In the genomic region with DNA sequence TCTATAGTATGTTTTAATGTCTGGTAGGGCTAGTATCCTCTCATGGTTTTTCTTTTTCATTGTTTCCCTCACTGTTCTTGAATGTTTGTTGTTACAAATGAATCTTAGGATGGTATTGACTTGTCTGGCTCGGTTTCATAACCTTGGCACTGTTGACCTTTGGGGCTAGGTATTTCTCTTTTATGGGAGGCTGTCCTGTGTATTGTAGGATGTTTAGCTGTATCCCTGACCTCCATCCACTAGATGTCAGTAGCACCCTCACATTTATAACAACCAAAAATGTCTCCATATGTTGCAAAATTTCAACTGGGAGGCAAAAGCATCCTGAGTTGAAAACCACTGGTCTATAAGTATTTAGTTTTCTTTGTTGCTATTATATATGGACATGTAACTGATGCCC, we compare ENCODE assay signal across 8 cellular contexts. TPM values are rescaled to one million over a fixed set of nuclear protein-coding genes. Genes with fewer than 3 reads are reported as not detected.
DNase-seq lines count a peak whose midpoint lies in the region; ATAC-seq and TF ChIP-seq lines count a peak whose summit lies in the region.

No MANE protein-coding gene starts in this region.

- peak; percentile 47 for ATAC-seq in activated naive CD8-positive, alpha-beta T cell treated with anti-CD3 and anti-CD28 coated beads, Interleukin-2, amount 10 ng/mL, durations not matched to agents 7 days and 5 days (ENCODE audit: low read depth)
- peak; percentile 40 to 70 for ATAC-seq in upper lobe of left lung (ENCODE audit: low FRiP score in 2 of 2)
- ATAC-seq in HG03139 (IDR thresholded peaks at IDR 0.05; ENCODE audit: unreplicated experiment) = no peak

- TF ChIP-seq EP300 in upper lobe of left lung (IDR thresholded peaks at IDR 0.05) = no peak

- CTCF ChIA-PET in HEK293T (lab: Yijun Ruan, JAX) = interaction anchor here (0.6 to 1.4 kb wide), 2 partner anchors 8 to 123 kb away, joined by 3 read pairs; no protein-coding TSS in a partner anchor

- POLR2A ChIA-PET in activated naive CD8-positive, alpha-beta T cell treated with anti-CD3 and anti-CD28 coated beads, Interleukin-2, amount 10 ng/mL, durations not matched to agents 7 days and 5 days (lab: Charles Lee) = interaction anchor here (1.0 kb wide), 1 partner anchor 135 kb away, joined by 5 read pairs; no protein-coding TSS in a partner anchor
- POLR2A ChIA-PET in HEK293T (lab: Yijun Ruan, JAX) = no interaction called here

- H3K4me1 Mint-ChIP-seq in activated naive CD8-positive, alpha-beta T cell treated with anti-CD3 and anti-CD28 coated beads, Interleukin-2, amount 10 ng/mL, durations not matched to agents 7 days and 5 days = peaks cover 5% of the 10 kb centered on the region
- peaks cover 10% of the 10 kb centered on the region for H3K4me1 Mint-ChIP-seq in activated naive CD8-positive, alpha-beta T cell treated with anti-CD3 and anti-CD28 coated beads for 36 hours

- TF ChIP-seq CTCF in foreskin fibroblast (IDR thresholded peaks at IDR 0.05; ENCODE audit: low read depth, low read length) = peak; percentile 39
- peak in 5 of 6 experiments; percentile 13 to 55 (median 46) for TF ChIP-seq CTCF in upper lobe of left lung (IDR thresholded peaks at IDR 0.05)

- TF ChIP-seq POLR2A in upper lobe of left lung (IDR thresholded peaks at IDR 0.05) = no peak

- H3K4me3 Mint-ChIP-seq in activated naive CD8-positive, alpha-beta T cell treated with anti-CD3 and anti-CD28 coated beads, Interleukin-2, amount 10 ng/mL, durations not matched to agents 7 days and 5 days = no peak overlapping the region
- no peak overlapping the region for H3K4me3 Mint-ChIP-seq in activated naive CD8-positive, alpha-beta T cell treated with anti-CD3 and anti-CD28 coated beads for 36 hours

- H3K36me3 Mint-ChIP-seq in activated naive CD8-positive, alpha-beta T cell treated with anti-CD3 and anti-CD28 coated beads, Interleukin-2, amount 10 ng/mL, durations not matched to agents 7 days and 5 days = peaks cover 41% of the 10 kb centered on the region
- H3K36me3 Mint-ChIP-seq in activated naive CD8-positive, alpha-beta T cell treated with anti-CD3 and anti-CD28 coated beads for 36 hours = peaks cover 23% of the 10 kb centered on the region

- DNase-seq in activated naive CD8-positive, alpha-beta T cell treated with anti-CD3 and anti-CD28 coated beads, Interleukin-2, amount 10 ng/mL, durations not matched to agents 7 days and 5 days = no peak
- DNase-seq in activated naive CD8-positive, alpha-beta T cell treated with anti-CD3 and anti-CD28 coated beads for 36 hours = no peak
- DNase-seq in RKO (ENCODE audit: low spot score) = peak; percentile 43
- DNase-seq in foreskin fibroblast = peak in 1 of 2 donors; percentile 44
- no peak for DNase-seq in upper lobe of left lung
- DNase-seq in HEK293T (ENCODE audit: extremely low spot score) = no peak
- DNase-seq in NCI-H524 treated with DMSO at 0.1 percent for 48 hours (lab: John Stamatoyannopoulos, UW) = no peak

- H3K4me3 ChIP-seq in foreskin fibroblast (ENCODE audit: low read depth in 1 of 2, low read length in 2 of 2) (no peak overlapping the region), upper lobe of left lung (no peak overlapping the region)

- no peak overlapping the region for H3K27ac Mint-ChIP-seq in activated naive CD8-positive, alpha-beta T cell treated with anti-CD3 and anti-CD28 coated beads, Interleukin-2, amount 10 ng/mL, durations not matched to agents 7 days and 5 days
- no peak overlapping the region for H3K27ac Mint-ChIP-seq in activated naive CD8-positive, alpha-beta T cell treated with anti-CD3 and anti-CD28 coated beads for 36 hours

- H3K27me3 Mint-ChIP-seq in activated naive CD8-positive, alpha-beta T cell treated with anti-CD3 and anti-CD28 coated beads, Interleukin-2, amount 10 ng/mL, durations not matched to agents 7 days and 5 days = no peaks in the 10 kb centered on the region
- peaks cover 4% of the 10 kb centered on the region for H3K27me3 Mint-ChIP-seq in activated naive CD8-positive, alpha-beta T cell treated with anti-CD3 and anti-CD28 coated beads for 36 hours

- H3K9me3 Mint-ChIP-seq in activated naive CD8-positive, alpha-beta T cell treated with anti-CD3 and anti-CD28 coated beads, Interleukin-2, amount 10 ng/mL, durations not matched to agents 7 days and 5 days = no peaks in the 10 kb centered on the region
- H3K9me3 Mint-ChIP-seq in activated naive CD8-positive, alpha-beta T cell treated with anti-CD3 and anti-CD28 coated beads for 36 hours = no peaks in the 10 kb centered on the region

- no peak overlapping the region for H3K27ac ChIP-seq in upper lobe of left lung

- no peaks in the 10 kb centered on the region for H3K4me1 ChIP-seq in upper lobe of left lung

- H3K36me3 ChIP-seq in upper lobe of left lung = no peaks in the 10 kb centered on the region

- no peaks in the 10 kb centered on the region for H3K27me3 ChIP-seq in upper lobe of left lung

- no peaks in the 10 kb centered on the region for H3K9me3 ChIP-seq in upper lobe of left lung

- WGBS in upper lobe of left lung, 2 donors = 76 to 78% methylated on average over 1 of the region's 1 CpG

TF ChIP-seq in HEK293T, 16 proteins besides CTCF, POLR2A, EP300 and RAD21:
- TF ChIP-seq BHLHE40 (IDR thresholded peaks at IDR 0.05; ENCODE audit: borderline replicate concordance) = no peak
- TF ChIP-seq SUZ12 (IDR thresholded peaks at IDR 0.05) = no peak
- TF ChIP-seq, protein P1, sequence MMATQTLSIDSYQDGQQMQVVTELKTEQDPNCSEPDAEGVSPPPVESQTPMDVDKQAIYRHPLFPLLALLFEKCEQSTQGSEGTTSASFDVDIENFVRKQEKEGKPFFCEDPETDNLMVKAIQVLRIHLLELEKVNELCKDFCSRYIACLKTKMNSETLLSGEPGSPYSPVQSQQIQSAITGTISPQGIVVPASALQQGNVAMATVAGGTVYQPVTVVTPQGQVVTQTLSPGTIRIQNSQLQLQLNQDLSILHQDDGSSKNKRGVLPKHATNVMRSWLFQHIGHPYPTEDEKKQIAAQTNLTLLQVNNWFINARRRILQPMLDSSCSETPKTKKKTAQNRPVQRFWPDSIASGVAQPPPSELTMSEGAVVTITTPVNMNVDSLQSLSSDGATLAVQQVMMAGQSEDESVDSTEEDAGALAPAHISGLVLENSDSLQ (IDR thresholded peaks at IDR 0.05) = no peak
- TF ChIP-seq NFRKB (IDR thresholded peaks at IDR 0.05) = no peak
- TF ChIP-seq LEF1 (IDR thresholded peaks at IDR 0.05; ENCODE audit: borderline replicate concordance) = no peak
- TF ChIP-seq L3MBTL2 (conservative IDR thresholded peaks at IDR 0.05) = no peak
- no peak for TF ChIP-seq HDGF (IDR thresholded peaks at IDR 0.05; ENCODE audit: borderline replicate concordance)
- no peak for TF ChIP-seq FOXM1 (IDR thresholded peaks at IDR 0.05; ENCODE audit: borderline replicate concordance)
- TF ChIP-seq ZNF384 (IDR thresholded peaks at IDR 0.05) = no peak
- no peak for TF ChIP-seq FOXK2 (IDR thresholded peaks at IDR 0.05)
- TF ChIP-seq CTBP1 (IDR thresholded peaks at IDR 0.05; ENCODE audit: borderline replicate concordance) = no peak
- TF ChIP-seq FOXA1 (IDR thresholded peaks at IDR 0.05) = no peak
- TF ChIP-seq ELF4 (IDR thresholded peaks at IDR 0.05) = no peak
- no peak for TF ChIP-seq ARNT (IDR thresholded peaks at IDR 0.05)
TF ChIP-seq in HEK293T: peak in this region for 0.

RNA-seq across cellular contexts. Expression of a gene that starts 7.0 kb away (rescaled TPM):
- not detected for total RNA-seq in activated naive CD8-positive, alpha-beta T cell treated with anti-CD3 and anti-CD28 coated beads, Interleukin-2, amount 10 ng/mL, durations not matched to agents 7 days and 5 days
- total RNA-seq in activated naive CD8-positive, alpha-beta T cell treated with anti-CD3 and anti-CD28 coated beads for 36 hours = under 1 TPM in 1 of 2 experiments, not detected in 1; 0.19 TPM
- 10 to 100 TPM in 5 of 6 donors, 1 to 10 TPM in 1; 8.7 to 49.0 (median 27.5) TPM for total RNA-seq in upper lobe of left lung

RNA-seq across cellular contexts. Expression of a gene that starts 52.8 kb away (rescaled TPM):
- total RNA-seq in activated naive CD8-positive, alpha-beta T cell treated with anti-CD3 and anti-CD28 coated beads, Interleukin-2, amount 10 ng/mL, durations not matched to agents 7 days and 5 days = 10 to 100 TPM; 35.0 to 37.4 TPM
- 10 to 100 TPM; 36.9 to 37.6 TPM for total RNA-seq in activated naive CD8-positive, alpha-beta T cell treated with anti-CD3 and anti-CD28 coated beads for 36 hours
- 1 to 10 TPM in 5 of 6 donors, under 1 TPM in 1; 0.55 to 8.3 (median 2.8) TPM for total RNA-seq in upper lobe of left lung

Comparison
In these comparisons a context has a peak if more than half of its experiments do, and no peak if none do; other contexts are left out.
1. RNA of a gene that starts 7.0 kb away (total RNA-seq): 8.7 to 49.0 TPM in upper lobe of left lung; 0.19 TPM in activated naive CD8-positive, alpha-beta T cell treated with anti-CD3 and anti-CD28 coated beads for 36 hours and not detected in activated naive CD8-positive, alpha-beta T cell treated with anti-CD3 and anti-CD28 coated beads, Interleukin-2, amount 10 ng/mL, durations not matched to agents 7 days and 5 days; every median in the first group is over 4 times any median in the second.